In genomic region chr1:28877132-28877781, GRCh38 we compare ENCODE assay signal across 9 cellular contexts. TPM values are rescaled to one million over a fixed set of nuclear protein-coding genes. Genes with fewer than 3 reads are reported as not detected.
A peak's percentile ranks its signal among the peaks of the same experiment; 100 is the strongest.
DNase-seq lines count a peak whose midpoint lies in the region; ATAC-seq and TF ChIP-seq lines count a peak whose summit lies in the region.
"Had no signal": no experiment of that assay in that cellular context is flagged by ENCODE, and none has a peak within 500 bp of the region (broad histone marks: within the 10 kb centered on the region; RNA-seq: fewer than 3 reads in every experiment).

No MANE protein-coding gene starts in this region.

- no peak overlapping the region for H3K27ac Mint-ChIP-seq in progenitor cell of endocrine pancreas

- H3K9me3 ChIP-seq in vagina, result no peaks in the 10 kb centered on the region
- H3K9me3 ChIP-seq: BLaER1 treated with 17β-estradiol and CSF1 and Interleukin-3, amounts not matched to agents 10 nM and 100 nM had no signal

- H3K27me3 ChIP-seq in vagina, result no peaks in the 10 kb centered on the region
- H3K27me3 ChIP-seq: BLaER1 treated with 17β-estradiol and CSF1 and Interleukin-3, amounts not matched to agents 10 nM and 100 nM had no signal

- no peaks in the 10 kb centered on the region for H3K9me3 Mint-ChIP-seq in progenitor cell of endocrine pancreas (ENCODE audit: low read depth)

- no peak overlapping the region for H3K4me3 ChIP-seq in vagina
- H3K4me3 ChIP-seq: BLaER1 treated with 17β-estradiol and CSF1 and Interleukin-3, amounts not matched to agents 10 nM and 100 nM had no signal

- peaks cover 10% of the 10 kb centered on the region for H3K4me1 Mint-ChIP-seq in progenitor cell of endocrine pancreas (ENCODE audit: low read depth)

- intact Hi-C loops in Right ventricle myocardium inferior (cut with DNase I) (loop anchor here (1.0 to 10.0 kb wide), 3 partner anchors 92 to 522 kb away; no protein-coding TSS in a partner anchor), vagina (cut with DNase I) (loop anchor here (5.0 to 10.0 kb wide), 4 partner anchors 232 to 522 kb away; partner anchors contain the start of genes RNU11 and TAF12)

- no peak overlapping the region for H3K4me3 Mint-ChIP-seq in progenitor cell of endocrine pancreas (ENCODE audit: low read depth)

- peak; percentile 94 for TF ChIP-seq CTCF in progenitor cell of endocrine pancreas (IDR thresholded peaks at IDR 0.05; ENCODE audit: unreplicated experiment)
- peak; percentile 77 to 88 (median 79) for TF ChIP-seq CTCF in vagina (IDR thresholded peaks at IDR 0.05)

- no peaks in the 10 kb centered on the region for H3K36me3 Mint-ChIP-seq in progenitor cell of endocrine pancreas (ENCODE audit: insufficient read depth)

- H3K36me3 ChIP-seq in vagina, result no peaks in the 10 kb centered on the region
- H3K36me3 ChIP-seq: BLaER1 treated with 17β-estradiol and CSF1 and Interleukin-3, amounts not matched to agents 10 nM and 100 nM had no signal

- peaks cover 6% of the 10 kb centered on the region for H3K4me1 ChIP-seq in vagina

- DNase-seq in NK-92 treated with Interleukin-12 subunit alpha and Interleukin-12 subunit beta, amount 100 ng/mL, for 24 hours (lab: John Stamatoyannopoulos, UW), result peak; percentile 49
- DNase-seq in NK-92 (lab: John Stamatoyannopoulos, UW; ENCODE audit: unreplicated experiment) (no peak), NCI-H1105 (lab: John Stamatoyannopoulos, UW) (peak; percentile 76), SKM-1 treated with dmso at 0.1 percent for 144 hours (lab: John Stamatoyannopoulos, UW; ENCODE audit: unreplicated experiment) (peak; percentile 48), Right ventricle myocardium inferior (ENCODE audit: missing footprints) (peak; percentile 87), progenitor cell of endocrine pancreas (ENCODE audit: low spot score, unreplicated experiment) (peak; percentile 67), vagina (ENCODE audit: extremely low spot score in 2 of 2) (no peak)
- DNase-seq in activated naive CD4-positive, alpha-beta T cell treated with anti-CD3 and anti-CD28 coated beads, Interleukin-2, amount 50 U/mL, for 16 hours, result peak; percentile 73

- TF ChIP-seq POLR2A in vagina (IDR thresholded peaks at IDR 0.05), result no peak

- H3K27ac ChIP-seq in vagina, result no peak overlapping the region
- H3K27ac ChIP-seq: BLaER1 treated with 17β-estradiol and CSF1 and Interleukin-3, amounts not matched to agents 10 nM and 100 nM had no signal

- peak; percentile 80 for ATAC-seq in Right ventricle myocardium inferior

- H3K27me3 Mint-ChIP-seq in progenitor cell of endocrine pancreas, result no peaks in the 10 kb centered on the region

RNA-seq across cellular contexts. Expression of gene EPB41, which starts 37.1 kb away (rescaled TPM):
- total RNA-seq in Right ventricle myocardium inferior (24.9 TPM), progenitor cell of endocrine pancreas (96.2 and 102 TPM in 2 replicates), vagina (39.8 TPM)

Comparison
In these comparisons a context has a peak if more than half of its experiments do, and no peak if none do; other contexts are left out.
1. DNase-seq: peak in NK-92 treated with Interleukin-12 subunit alpha and Interleukin-12 subunit beta, amount 100 ng/mL, for 24 hours (single experiment), NCI-H1105 (single experiment), SKM-1 treated with dmso at 0.1 percent for 144 hours (single experiment), activated naive CD4-positive, alpha-beta T cell treated with anti-CD3 and anti-CD28 coated beads, Interleukin-2, amount 50 U/mL, for 16 hours (single experiment), Right ventricle myocardium inferior (single experiment) and progenitor cell of endocrine pancreas (single experiment); none in NK-92 (single experiment) and vagina (0 of 2).